Comparison of ENCODE assay signal across 2 cellular contexts in the genomic region with DNA sequence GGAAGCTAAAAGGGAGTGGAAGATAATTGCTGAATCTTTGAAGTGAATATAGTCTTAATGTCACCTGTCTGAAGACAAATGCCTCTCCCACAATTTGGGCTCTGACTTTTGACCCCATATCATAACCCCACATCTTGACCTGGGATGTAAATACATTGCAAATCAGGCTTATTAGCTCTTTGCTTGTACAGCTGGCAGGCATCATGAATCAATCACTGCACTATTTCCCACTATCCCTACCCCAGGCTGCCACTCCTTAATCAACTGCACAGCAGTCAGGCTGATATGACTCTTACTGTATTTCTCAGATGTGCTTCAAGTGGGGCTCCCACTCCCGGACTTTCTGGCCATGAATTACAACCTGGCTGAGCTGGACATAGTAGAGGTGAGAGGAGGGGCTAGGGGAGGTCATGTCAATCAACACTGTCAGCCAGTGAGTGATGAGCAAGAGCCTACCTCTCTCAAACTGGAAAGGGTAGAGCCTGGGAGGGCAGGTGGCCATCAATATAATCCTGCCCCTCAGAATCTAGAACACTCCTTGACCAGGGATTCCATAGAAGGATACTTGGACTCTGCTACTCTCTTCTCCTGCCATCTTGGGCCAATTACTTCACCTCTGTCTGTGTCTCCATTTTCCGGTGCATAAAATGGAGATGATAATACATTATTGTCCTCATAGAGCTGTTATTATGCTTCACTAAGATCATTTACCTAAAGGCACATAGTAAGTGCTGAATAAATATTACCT.
TF ChIP-seq lines count a peak whose summit lies in the region.

No MANE protein-coding gene starts in this region.

TF ChIP-seq in HEK293, 187 proteins besides CTCF, POLR2A, EP300 and RAD21:
- TF ChIP-seq ZBTB17 (tag by site-specific recombination; IDR thresholded peaks at IDR 0.05) = peak; percentile 58
- no peak for TF ChIP-seq ZNF280C (tag by site-specific recombination; IDR thresholded peaks at IDR 0.05)
TF ChIP-seq in HEK293: peak in this region for 1.

TF ChIP-seq in K562, 482 proteins besides CTCF, POLR2A, EP300 and RAD21:
- TF ChIP-seq KLF1 (tag; IDR thresholded peaks at IDR 0.05) (no peak), CBFA2T3 (IDR thresholded peaks at IDR 0.05) (no peak), MEF2A (IDR thresholded peaks at IDR 0.05; ENCODE audit: control insufficient read depth, low read depth, low read length) (no peak), TAF15 (IDR thresholded peaks at IDR 0.05; ENCODE audit: low read depth, low read length) (no peak), GTF3C2 (IDR thresholded peaks at IDR 0.05; ENCODE audit: borderline replicate concordance, extremely low read depth, insufficient read length) (no peak)
- TF ChIP-seq, protein P1, sequence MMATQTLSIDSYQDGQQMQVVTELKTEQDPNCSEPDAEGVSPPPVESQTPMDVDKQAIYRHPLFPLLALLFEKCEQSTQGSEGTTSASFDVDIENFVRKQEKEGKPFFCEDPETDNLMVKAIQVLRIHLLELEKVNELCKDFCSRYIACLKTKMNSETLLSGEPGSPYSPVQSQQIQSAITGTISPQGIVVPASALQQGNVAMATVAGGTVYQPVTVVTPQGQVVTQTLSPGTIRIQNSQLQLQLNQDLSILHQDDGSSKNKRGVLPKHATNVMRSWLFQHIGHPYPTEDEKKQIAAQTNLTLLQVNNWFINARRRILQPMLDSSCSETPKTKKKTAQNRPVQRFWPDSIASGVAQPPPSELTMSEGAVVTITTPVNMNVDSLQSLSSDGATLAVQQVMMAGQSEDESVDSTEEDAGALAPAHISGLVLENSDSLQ (IDR thresholded peaks at IDR 0.05) = peak; percentile 28; the same call in 1 of the 2 replicates
- TF ChIP-seq, protein P2, sequence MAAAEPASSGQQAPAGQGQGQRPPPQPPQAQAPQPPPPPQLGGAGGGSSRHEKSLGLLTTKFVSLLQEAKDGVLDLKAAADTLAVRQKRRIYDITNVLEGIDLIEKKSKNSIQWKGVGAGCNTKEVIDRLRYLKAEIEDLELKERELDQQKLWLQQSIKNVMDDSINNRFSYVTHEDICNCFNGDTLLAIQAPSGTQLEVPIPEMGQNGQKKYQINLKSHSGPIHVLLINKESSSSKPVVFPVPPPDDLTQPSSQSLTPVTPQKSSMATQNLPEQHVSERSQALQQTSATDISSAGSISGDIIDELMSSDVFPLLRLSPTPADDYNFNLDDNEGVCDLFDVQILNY (CRISPR knock-in tag; IDR thresholded peaks at IDR 0.05) = no peak
